In the genomic region with DNA sequence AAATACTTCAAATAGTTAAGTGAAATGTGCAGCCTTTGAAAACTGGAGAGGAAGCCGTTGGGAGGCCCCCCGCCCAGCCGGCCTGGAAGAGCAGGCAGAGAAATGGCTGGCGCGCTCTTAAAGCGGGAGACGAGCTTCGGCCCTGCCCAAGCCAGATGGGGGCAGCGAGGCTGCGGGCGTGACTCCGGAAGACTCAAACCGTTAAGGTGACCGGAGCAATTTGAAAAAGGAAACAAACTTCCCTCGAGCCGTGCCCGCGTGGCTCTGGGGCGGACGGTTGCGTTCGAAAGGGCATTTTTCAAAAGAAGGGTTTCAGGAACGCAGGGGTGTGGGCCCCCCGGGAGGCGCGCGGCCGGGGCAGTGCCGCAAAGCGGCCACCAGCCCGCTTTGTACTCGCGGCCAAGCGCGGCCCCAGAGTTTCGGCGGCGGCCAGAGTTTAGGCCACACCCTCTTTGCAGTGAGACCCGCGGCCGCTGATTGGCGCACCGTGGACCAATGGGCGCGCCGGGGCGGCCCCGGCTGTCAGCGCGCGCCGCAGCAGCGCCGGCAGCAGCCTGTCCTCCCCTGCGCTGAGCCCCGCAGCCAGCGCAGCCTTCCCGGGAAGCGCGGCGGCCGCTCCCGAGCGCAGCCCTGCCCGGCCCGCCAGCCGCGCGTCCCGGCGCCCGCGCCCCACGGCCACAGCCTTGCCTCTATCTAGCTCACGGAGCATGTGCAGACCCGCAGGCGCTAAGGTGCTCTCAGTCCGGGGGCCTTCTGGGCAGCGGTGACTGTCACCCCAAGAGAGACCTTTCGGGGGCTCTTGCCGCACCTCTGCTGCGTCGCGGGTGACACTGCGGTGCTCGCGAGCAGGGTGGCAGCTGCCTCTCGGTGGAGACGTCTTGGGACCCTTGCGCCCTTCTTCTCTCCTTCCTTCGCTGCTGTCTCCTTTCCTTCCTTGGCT, we compare ENCODE assay signal across 1 cellular context.
TF ChIP-seq lines count a peak whose summit lies in the region.

TSS of gene NAV2 (plus strand) at position 557 of the 940 bp plus-strand sequence. CDS start 859 bp downstream, outside the sequence.

TF ChIP-seq in K562, 482 proteins besides CTCF, POLR2A, EP300 and RAD21 (continued from another document and continues in another):
- TF ChIP-seq SMAD3 (CRISPR knock-in tag; conservative IDR thresholded peaks at IDR 0.05) (0 out of 2 replicates have a peak, but pooled peaks have one; percentile 16), MNT (conservative IDR thresholded peaks at IDR 0.05) (peak in 1 of 2 experiments; percentile 61; a peak in 2 of 4 replicates), HDAC3 (IDR thresholded peaks at IDR 0.05; ENCODE audit: borderline replicate concordance, partially characterized antibody) (no peak), ZBTB7A (IDR thresholded peaks at IDR 0.05; ENCODE audit: borderline replicate concordance, control insufficient read depth, low read depth, low read length) (0 out of 2 replicates have a peak, but pooled peaks have one; percentile 18), POLR2H (tag; IDR thresholded peaks at IDR 0.05; ENCODE audit: low read depth) (peak; percentile 96), U2AF1 (optimal IDR thresholded peaks at IDR 0.05; ENCODE audit: low read depth, low read length) (peak; percentile 28), ZKSCAN3 (CRISPR knock-in tag; IDR thresholded peaks at IDR 0.05) (no peak), ARHGAP35 (IDR thresholded peaks at IDR 0.05; ENCODE audit: partially characterized antibody) (no peak), NFRKB (IDR thresholded peaks at IDR 0.05; ENCODE audit: low read depth) (peak; percentile 84; the same call in 1 of the 2 replicates), EWSR1 (IDR thresholded peaks at IDR 0.05; ENCODE audit: borderline replicate concordance, low read depth, partially characterized antibody) (no peak), CEBPG (CRISPR knock-in tag; IDR thresholded peaks at IDR 0.05) (peak; percentile 9; the same call in 1 of the 2 replicates), CEBPG (tag; conservative IDR thresholded peaks at IDR 0.05 in 1 of 2, IDR thresholded peaks at IDR 0.05 in 1 of 2) (no peak), HMGN3 (IDR thresholded peaks at IDR 0.05; ENCODE audit: borderline replicate concordance, extremely low read depth, insufficient read length, low read depth, low read length) (no peak), POLR2AphosphoS5 (IDR thresholded peaks at IDR 0.05; ENCODE audit: control insufficient read depth, insufficient read depth, low read depth, low read length) (peak; percentile 46; the same call in 1 of the 2 replicates), TOE1 (IDR thresholded peaks at IDR 0.05; ENCODE audit: borderline replicate concordance) (no peak; the same call in 1 of the 2 replicates), TOE1 (CRISPR knock-in tag; IDR thresholded peaks at IDR 0.05; ENCODE audit: borderline replicate concordance, low read depth) (no peak), TRIM24 (IDR thresholded peaks at IDR 0.05) (0 out of 4 replicates have a peak, but pooled peaks of 1 of the 2 experiments have one; percentile 22), POLR2B (IDR thresholded peaks at IDR 0.05; ENCODE audit: low read depth, partially characterized antibody) (peak; percentile 79), ZNF644 (tag; IDR thresholded peaks at IDR 0.05; ENCODE audit: low read depth) (no peak), ZNF232 (CRISPR knock-in tag; IDR thresholded peaks at IDR 0.05) (peak; percentile 54; the same call in 1 of the 2 replicates), SMAD4 (CRISPR knock-in tag; conservative IDR thresholded peaks at IDR 0.05) (peak; percentile 77), SUPT5H (IDR thresholded peaks at IDR 0.05) (peak; percentile 83), ILK (tag; IDR thresholded peaks at IDR 0.05; ENCODE audit: borderline replicate concordance, low read depth) (no peak), AFF1 (IDR thresholded peaks at IDR 0.05; ENCODE audit: low read depth in 1 of 2, partially characterized antibody in 2 of 2) (peak in 1 of 2 experiments; percentile 16), TCF3 (CRISPR knock-in tag; IDR thresholded peaks at IDR 0.05) (no peak), KDM5B (IDR thresholded peaks at IDR 0.05; ENCODE audit: insufficient replicate concordance, low read depth, low read length) (peak; percentile 80), MBD1 (CRISPR knock-in tag; IDR thresholded peaks at IDR 0.05) (no peak), ATF7 (IDR thresholded peaks at IDR 0.05) (peak; percentile 67), ESRRA (IDR thresholded peaks at IDR 0.05; ENCODE audit: borderline replicate concordance, low read depth) (peak; percentile 55)
- TF ChIP-seq, protein P1, sequence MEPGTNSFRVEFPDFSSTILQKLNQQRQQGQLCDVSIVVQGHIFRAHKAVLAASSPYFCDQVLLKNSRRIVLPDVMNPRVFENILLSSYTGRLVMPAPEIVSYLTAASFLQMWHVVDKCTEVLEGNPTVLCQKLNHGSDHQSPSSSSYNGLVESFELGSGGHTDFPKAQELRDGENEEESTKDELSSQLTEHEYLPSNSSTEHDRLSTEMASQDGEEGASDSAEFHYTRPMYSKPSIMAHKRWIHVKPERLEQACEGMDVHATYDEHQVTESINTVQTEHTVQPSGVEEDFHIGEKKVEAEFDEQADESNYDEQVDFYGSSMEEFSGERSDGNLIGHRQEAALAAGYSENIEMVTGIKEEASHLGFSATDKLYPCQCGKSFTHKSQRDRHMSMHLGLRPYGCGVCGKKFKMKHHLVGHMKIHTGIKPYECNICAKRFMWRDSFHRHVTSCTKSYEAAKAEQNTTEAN (CRISPR knock-in tag; IDR thresholded peaks at IDR 0.05), result no peak
- TF ChIP-seq, protein P2, sequence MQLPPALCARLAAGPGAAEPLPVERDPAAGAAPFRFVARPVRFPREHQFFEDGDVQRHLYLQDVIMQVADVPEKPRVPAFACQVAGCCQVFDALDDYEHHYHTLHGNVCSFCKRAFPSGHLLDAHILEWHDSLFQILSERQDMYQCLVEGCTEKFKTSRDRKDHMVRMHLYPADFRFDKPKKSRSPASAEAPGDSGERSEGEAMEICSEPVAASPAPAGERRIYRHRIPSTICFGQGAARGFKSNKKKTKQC (CRISPR knock-in tag; IDR thresholded peaks at IDR 0.05), result peak; percentile 95
- TF ChIP-seq, protein P3, sequence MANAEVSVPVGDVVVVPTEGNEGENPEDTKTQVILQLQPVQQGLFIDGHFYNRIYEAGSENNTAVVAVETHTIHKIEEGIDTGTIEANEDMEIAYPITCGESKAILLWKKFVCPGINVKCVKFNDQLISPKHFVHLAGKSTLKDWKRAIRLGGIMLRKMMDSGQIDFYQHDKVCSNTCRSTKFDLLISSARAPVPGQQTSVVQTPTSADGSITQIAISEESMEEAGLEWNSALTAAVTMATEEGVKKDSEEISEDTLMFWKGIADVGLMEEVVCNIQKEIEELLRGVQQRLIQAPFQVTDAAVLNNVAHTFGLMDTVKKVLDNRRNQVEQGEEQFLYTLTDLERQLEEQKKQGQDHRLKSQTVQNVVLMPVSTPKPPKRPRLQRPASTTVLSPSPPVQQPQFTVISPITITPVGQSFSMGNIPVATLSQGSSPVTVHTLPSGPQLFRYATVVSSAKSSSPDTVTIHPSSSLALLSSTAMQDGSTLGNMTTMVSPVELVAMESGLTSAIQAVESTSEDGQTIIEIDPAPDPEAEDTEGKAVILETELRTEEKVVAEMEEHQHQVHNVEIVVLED (CRISPR knock-in tag; IDR thresholded peaks at IDR 0.05), result no peak
- TF ChIP-seq, protein P4, sequence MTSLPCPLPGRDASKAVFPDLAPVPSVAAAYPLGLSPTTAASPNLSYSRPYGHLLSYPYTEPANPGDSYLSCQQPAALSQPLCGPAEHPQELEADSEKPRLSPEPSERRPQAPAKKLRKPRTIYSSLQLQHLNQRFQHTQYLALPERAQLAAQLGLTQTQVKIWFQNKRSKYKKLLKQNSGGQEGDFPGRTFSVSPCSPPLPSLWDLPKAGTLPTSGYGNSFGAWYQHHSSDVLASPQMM (CRISPR knock-in tag; IDR thresholded peaks at IDR 0.05), result no peak
